Comparison of ENCODE assay signal across 14 cellular contexts in genomic region chr7:55078465-55079372, GRCh38. TPM values are rescaled to one million over a fixed set of nuclear protein-coding genes. Genes with fewer than 3 reads are reported as not detected.
DNase-seq lines count a peak whose midpoint lies in the region; TF ChIP-seq lines count a peak whose summit lies in the region.
"Had no signal": no experiment of that assay in that cellular context is flagged by ENCODE, and none has a peak within 500 bp of the region (broad histone marks: within the 10 kb centered on the region; RNA-seq: fewer than 3 reads in every experiment).

No MANE protein-coding gene starts in this region.

- no peak overlapping the region for H3K27ac Mint-ChIP-seq in endothelial cell (ENCODE audit: unreplicated experiment)
- H3K27ac Mint-ChIP-seq: immature natural killer cell had no signal

- H3K36me3 Mint-ChIP-seq in endothelial cell (ENCODE audit: low read depth, unreplicated experiment), result no peaks in the 10 kb centered on the region
- H3K36me3 Mint-ChIP-seq: immature natural killer cell had no signal

- peaks cover 21% of the 10 kb centered on the region for H3F3A ChIP-seq in SK-N-SH (replicated peaks; ENCODE audit: insufficient read depth)

- H3K4me1 Mint-ChIP-seq in endothelial cell (ENCODE audit: unreplicated experiment), result peaks cover 6% of the 10 kb centered on the region

- H3K9me3 ChIP-seq in SK-N-SH, result no peaks in the 10 kb centered on the region
- H3K9me3 ChIP-seq: SJCRH30 had no signal

- H4K20me1 ChIP-seq in SK-N-SH (ENCODE audit: insufficient read depth), result no peaks in the 10 kb centered on the region; the same call in 1 of the 2 replicates

- CTCF ChIA-PET in SK-N-SH (lab: Yijun Ruan, JAX), result interaction anchor here (1.0 to 3.5 kb wide), 3 partner anchors 32 to 176 kb away, joined by 3 to 23 read pairs (median 7); no protein-coding TSS in a partner anchor

- TF ChIP-seq CTCF in endothelial cell (IDR thresholded peaks at IDR 0.05; ENCODE audit: unreplicated experiment) (no peak), SK-N-SH (IDR thresholded peaks at IDR 0.05) (no peak)

- H3K9me3 Mint-ChIP-seq in endothelial cell (ENCODE audit: unreplicated experiment), result no peaks in the 10 kb centered on the region

- POLR2A ChIA-PET in SK-N-SH (lab: Yijun Ruan, JAX), result no interaction called here

- TF ChIP-seq RAD21 in SK-N-SH (IDR thresholded peaks at IDR 0.05; ENCODE audit: low read length), result no peak

- H2AFZ ChIP-seq in SK-N-SH (ENCODE audit: low read depth), result no peak overlapping the region

- H3K4me1 ChIP-seq in rectal smooth muscle tissue (ENCODE audit: control insufficient read depth, insufficient read depth, low read length) (peaks cover 25% of the 10 kb centered on the region), SK-N-SH (ENCODE audit: control insufficient read depth in 1 of 2, insufficient read depth in 2 of 2, low read depth in 1 of 2, low read length in 1 of 2) (peaks cover 29 to 50% of the 10 kb centered on the region in 2 experiments)

- H3K4me2 ChIP-seq in SK-N-SH, result no peak overlapping the region

- no peaks in the 10 kb centered on the region for H3K27me3 ChIP-seq in rectal smooth muscle tissue (ENCODE audit: control insufficient read depth, insufficient read depth, low read length)
- no peaks in the 10 kb centered on the region for H3K27me3 ChIP-seq in SK-N-SH (ENCODE audit: insufficient read depth)
- H3K27me3 ChIP-seq: SJCRH30 had no signal

- peaks cover 8% of the 10 kb centered on the region for H3K27me3 Mint-ChIP-seq in endothelial cell (ENCODE audit: unreplicated experiment)

- H3K4me3 Mint-ChIP-seq in endothelial cell (ENCODE audit: unreplicated experiment), result no peak overlapping the region
- H3K4me3 Mint-ChIP-seq: immature natural killer cell had no signal

- DNase-seq in ELF-1 (ENCODE audit: low read depth, low spot score) (peak; percentile 88), NCI-H510A (lab: John Stamatoyannopoulos, UW) (peak; percentile 39), iPS-NIHi7 (ENCODE audit: extremely low spot score) (peak; percentile 72), NCI-H1092 treated with DMSO at 0.1 percent for 48 hours (lab: John Stamatoyannopoulos, UW) (no peak), endothelial cell (ENCODE audit: low spot score) (no peak), SK-N-SH (no peak), NCI-H2196 (lab: John Stamatoyannopoulos, UW; ENCODE audit: unreplicated experiment) (no peak)
- DNase-seq: activated CD4-positive, CD25-positive, alpha-beta regulatory T cell; C1 segment of cervical spinal cord; GOT3; immature natural killer cell; NCI-H345 had no signal

- no peaks in the 10 kb centered on the region for H3K9me2 ChIP-seq in SK-N-SH

- H3K36me3 ChIP-seq in rectal smooth muscle tissue (ENCODE audit: control insufficient read depth, insufficient read depth, low read length) (no peaks in the 10 kb centered on the region), SK-N-SH (replicated peaks in 1 of 2; ENCODE audit: control insufficient read depth in 1 of 2, insufficient read depth in 2 of 2, low read length in 1 of 2) (peaks cover 3 to 29% of the 10 kb centered on the region in 2 experiments)
- H3K36me3 ChIP-seq: SJCRH30 had no signal

- peak overlapping the region; percentile 3 for H3K4me3 ChIP-seq in rectal smooth muscle tissue (ENCODE audit: low read length)
- H3K4me3 ChIP-seq in SK-N-SH (ENCODE audit: low read depth in 2 of 2, low read length in 1 of 2), result no peak overlapping the region
- H3K4me3 ChIP-seq: SJCRH30 had no signal

- no peak overlapping the region for H3K27ac ChIP-seq in rectal smooth muscle tissue (ENCODE audit: low read depth, low read length)
- no peak overlapping the region for H3K27ac ChIP-seq in SK-N-SH (ENCODE audit: low read depth in 2 of 2, low read length in 1 of 2)
- H3K27ac ChIP-seq: SJCRH30 had no signal

- no peak for TF ChIP-seq EP300 in SK-N-SH (IDR thresholded peaks at IDR 0.05; ENCODE audit: borderline replicate concordance in 1 of 2, low read depth in 1 of 2, low read length in 1 of 2)

- 92% methylated on average over 40 of the region's 42 CpGs for WGBS in SK-N-SH (ENCODE audit: low lambda C conversion rate)

- H3K9ac ChIP-seq in rectal smooth muscle tissue (ENCODE audit: low read length) (no peak overlapping the region), SK-N-SH (no peak overlapping the region)

- H3K79me2 ChIP-seq in SK-N-SH (ENCODE audit: insufficient read depth), result peaks cover 98% of the 10 kb centered on the region

TF ChIP-seq in SK-N-SH, 30 proteins besides CTCF, POLR2A, EP300 and RAD21:
- TF ChIP-seq SMC3 (IDR thresholded peaks at IDR 0.05; ENCODE audit: low read depth, low read length) (no peak), RCOR1 (IDR thresholded peaks at IDR 0.05; ENCODE audit: low read length) (no peak), USF1 (IDR thresholded peaks at IDR 0.05; ENCODE audit: borderline replicate concordance, low read depth) (no peak), RFX5 (IDR thresholded peaks at IDR 0.05; ENCODE audit: low read length) (no peak), JUND (IDR thresholded peaks at IDR 0.05) (no peak), REST (IDR thresholded peaks at IDR 0.05; ENCODE audit: low read depth, low read length) (no peak), PBX3 (IDR thresholded peaks at IDR 0.05) (no peak), FOXM1 (IDR thresholded peaks at IDR 0.05; ENCODE audit: low read depth) (no peak), YY1 (IDR thresholded peaks at IDR 0.05; ENCODE audit: low read depth) (no peak), RXRA (IDR thresholded peaks at IDR 0.05; ENCODE audit: borderline replicate concordance, low read depth) (no peak), TCF12 (IDR thresholded peaks at IDR 0.05) (no peak), CHD2 (IDR thresholded peaks at IDR 0.05; ENCODE audit: low read length, partially characterized antibody) (no peak), FOXJ3 (CRISPR knock-in tag; IDR thresholded peaks at IDR 0.05) (no peak), GABPA (IDR thresholded peaks at IDR 0.05; ENCODE audit: low read depth) (no peak), TEAD4 (IDR thresholded peaks at IDR 0.05; ENCODE audit: borderline replicate concordance, insufficient read depth) (no peak), USF2 (IDR thresholded peaks at IDR 0.05; ENCODE audit: borderline replicate concordance, low read depth, low read length) (no peak), MXI1 (IDR thresholded peaks at IDR 0.05; ENCODE audit: low read depth, low read length) (no peak), NRF1 (IDR thresholded peaks at IDR 0.05; ENCODE audit: low read depth, low read length) (no peak), POLR2AphosphoS5 (IDR thresholded peaks at IDR 0.05; ENCODE audit: low read depth, low read length) (no peak)

RNA-seq across cellular contexts. Expression of gene EGFR, which starts 59.9 kb away (rescaled TPM):
- total RNA-seq in endothelial cell (ENCODE audit: unreplicated experiment), result 5.0 TPM
- polyA plus RNA-seq in SK-N-SH (2012; rRNA removed), result 30.7 and 37.6 TPM in 2 replicates
- 28.1 and 35.5 TPM in 2 replicates for polyA plus RNA-seq in SK-N-SH (2012; cell fraction: cytosol; rRNA removed)
- polyA plus RNA-seq in SK-N-SH (2012; cell fraction: nucleus; rRNA removed), result 63.1 and 73.2 TPM in 2 replicates
- polyA plus RNA-seq: immature natural killer cell had no signal

Comparison
In these comparisons a context has a peak if more than half of its experiments do, and no peak if none do; other contexts are left out.
1. DNase-seq: peak in ELF-1 (single experiment), NCI-H510A (single experiment) and iPS-NIHi7 (single experiment); none in NCI-H1092 treated with DMSO at 0.1 percent for 48 hours (single experiment), endothelial cell (single experiment), SK-N-SH (single experiment) and NCI-H2196 (single experiment).